In the genomic region with DNA sequence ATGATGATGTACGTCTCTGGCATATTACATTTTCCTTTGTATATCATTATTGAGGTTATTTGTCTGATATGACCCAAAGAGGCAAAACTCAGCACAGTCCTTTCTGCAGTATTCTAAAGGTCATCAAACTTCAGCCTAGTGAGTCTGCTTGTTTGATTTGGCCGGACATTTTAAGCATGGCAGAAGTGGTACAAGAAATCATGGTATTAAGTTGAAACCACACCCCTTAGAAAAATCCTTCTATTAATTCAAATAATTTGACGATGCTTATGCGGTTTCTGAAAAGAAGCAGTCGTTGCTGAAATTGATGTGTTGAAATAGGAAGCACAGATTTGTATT, we compare ENCODE assay signal across 1 cellular context.
TF ChIP-seq lines count a peak whose summit lies in the region.

No MANE protein-coding gene starts in this region.

TF ChIP-seq in SK-N-SH treated with all-trans-retinoic acid at 6 μM for 48 hours, 23 proteins besides CTCF, POLR2A, EP300 and RAD21 (continued from another document):
- TF ChIP-seq, protein P1, sequence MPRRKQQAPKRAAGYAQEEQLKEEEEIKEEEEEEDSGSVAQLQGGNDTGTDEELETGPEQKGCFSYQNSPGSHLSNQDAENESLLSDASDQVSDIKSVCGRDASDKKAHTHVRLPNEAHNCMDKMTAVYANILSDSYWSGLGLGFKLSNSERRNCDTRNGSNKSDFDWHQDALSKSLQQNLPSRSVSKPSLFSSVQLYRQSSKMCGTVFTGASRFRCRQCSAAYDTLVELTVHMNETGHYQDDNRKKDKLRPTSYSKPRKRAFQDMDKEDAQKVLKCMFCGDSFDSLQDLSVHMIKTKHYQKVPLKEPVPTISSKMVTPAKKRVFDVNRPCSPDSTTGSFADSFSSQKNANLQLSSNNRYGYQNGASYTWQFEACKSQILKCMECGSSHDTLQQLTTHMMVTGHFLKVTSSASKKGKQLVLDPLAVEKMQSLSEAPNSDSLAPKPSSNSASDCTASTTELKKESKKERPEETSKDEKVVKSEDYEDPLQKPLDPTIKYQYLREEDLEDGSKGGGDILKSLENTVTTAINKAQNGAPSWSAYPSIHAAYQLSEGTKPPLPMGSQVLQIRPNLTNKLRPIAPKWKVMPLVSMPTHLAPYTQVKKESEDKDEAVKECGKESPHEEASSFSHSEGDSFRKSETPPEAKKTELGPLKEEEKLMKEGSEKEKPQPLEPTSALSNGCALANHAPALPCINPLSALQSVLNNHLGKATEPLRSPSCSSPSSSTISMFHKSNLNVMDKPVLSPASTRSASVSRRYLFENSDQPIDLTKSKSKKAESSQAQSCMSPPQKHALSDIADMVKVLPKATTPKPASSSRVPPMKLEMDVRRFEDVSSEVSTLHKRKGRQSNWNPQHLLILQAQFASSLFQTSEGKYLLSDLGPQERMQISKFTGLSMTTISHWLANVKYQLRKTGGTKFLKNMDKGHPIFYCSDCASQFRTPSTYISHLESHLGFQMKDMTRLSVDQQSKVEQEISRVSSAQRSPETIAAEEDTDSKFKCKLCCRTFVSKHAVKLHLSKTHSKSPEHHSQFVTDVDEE (CRISPR knock-in tag; IDR thresholded peaks at IDR 0.05): no peak
- TF ChIP-seq TCF4 (CRISPR knock-in tag; IDR thresholded peaks at IDR 0.05; ENCODE audit: borderline replicate concordance) (no peak), ZFP30 (CRISPR knock-in tag; IDR thresholded peaks at IDR 0.05) (no peak), GLIS3 (CRISPR knock-in tag; IDR thresholded peaks at IDR 0.05) (no peak), ZC3H10 (CRISPR knock-in tag; IDR thresholded peaks at IDR 0.05) (no peak), ESRRG (CRISPR knock-in tag; IDR thresholded peaks at IDR 0.05) (no peak), ARNTL (CRISPR knock-in tag; IDR thresholded peaks at IDR 0.05; ENCODE audit: borderline replicate concordance, low read depth) (no peak), ZNF8 (CRISPR knock-in tag; IDR thresholded peaks at IDR 0.05) (no peak)
- TF ChIP-seq, protein P2, sequence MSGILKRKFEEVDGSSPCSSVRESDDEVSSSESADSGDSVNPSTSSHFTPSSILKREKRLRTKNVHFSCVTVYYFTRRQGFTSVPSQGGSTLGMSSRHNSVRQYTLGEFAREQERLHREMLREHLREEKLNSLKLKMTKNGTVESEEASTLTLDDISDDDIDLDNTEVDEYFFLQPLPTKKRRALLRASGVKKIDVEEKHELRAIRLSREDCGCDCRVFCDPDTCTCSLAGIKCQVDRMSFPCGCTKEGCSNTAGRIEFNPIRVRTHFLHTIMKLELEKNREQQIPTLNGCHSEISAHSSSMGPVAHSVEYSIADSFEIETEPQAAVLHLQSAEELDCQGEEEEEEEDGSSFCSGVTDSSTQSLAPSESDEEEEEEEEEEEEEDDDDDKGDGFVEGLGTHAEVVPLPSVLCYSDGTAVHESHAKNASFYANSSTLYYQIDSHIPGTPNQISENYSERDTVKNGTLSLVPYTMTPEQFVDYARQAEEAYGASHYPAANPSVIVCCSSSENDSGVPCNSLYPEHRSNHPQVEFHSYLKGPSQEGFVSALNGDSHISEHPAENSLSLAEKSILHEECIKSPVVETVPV (CRISPR knock-in tag; IDR thresholded peaks at IDR 0.05): no peak
TF ChIP-seq in SK-N-SH treated with all-trans-retinoic acid at 6 μM for 48 hours: peak in this region for 0.
